Comparison of ENCODE assay signal across 10 cellular contexts in the genomic region with DNA sequence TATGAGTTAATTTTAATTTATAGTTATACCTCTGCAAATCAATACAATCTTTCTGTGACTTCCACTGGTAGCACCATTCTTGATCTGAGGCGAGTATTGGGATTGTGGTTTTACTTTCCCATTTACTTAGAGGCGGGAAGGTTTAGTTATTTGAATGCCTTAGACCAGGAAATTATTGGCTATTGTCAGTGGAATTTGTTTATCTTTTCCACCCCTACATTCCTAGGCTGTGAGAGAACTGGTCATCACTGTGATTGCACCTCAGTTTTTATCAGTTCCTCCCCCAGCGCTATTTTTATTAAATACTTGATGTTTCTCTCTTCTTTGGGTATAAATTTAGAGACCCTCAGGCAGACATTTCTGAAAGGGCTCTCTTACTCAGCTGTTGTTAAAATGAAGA. TPM values are rescaled to one million over a fixed set of nuclear protein-coding genes. Genes with fewer than 3 reads are reported as not detected.
DNase-seq lines count a peak whose midpoint lies in the region; ATAC-seq and TF ChIP-seq lines count a peak whose summit lies in the region.
"Had no signal": no experiment of that assay in that cellular context is flagged by ENCODE, and none has a peak within 500 bp of the region (broad histone marks: within the 10 kb centered on the region; RNA-seq: fewer than 3 reads in every experiment).

No MANE protein-coding gene starts in this region.

- DNase-seq in HCEC 1CT (peak; percentile 85), glomerular visceral epithelial cell (ENCODE audit: extremely low spot score) (peak; percentile 52), renal cortical epithelial cell (ENCODE audit: low read depth) (peak; percentile 58)
- no peak for DNase-seq in activated naive CD4-positive, alpha-beta T cell treated with anti-CD3 and anti-CD28 coated beads, Interleukin-2, amount 50 U/mL, for 72 hours (ENCODE audit: low spot score in 2 of 2)
- DNase-seq: DMS79 had no signal

- no peak for ATAC-seq in GM18520 (IDR thresholded peaks at IDR 0.05; ENCODE audit: unreplicated experiment)
- ATAC-seq in activated naive CD4-positive, alpha-beta T cell treated with anti-CD3 and anti-CD28 coated beads, Interleukin-2, amount 50 U/mL, for 72 hours = no peak
- no peak for ATAC-seq in GM18861 (IDR thresholded peaks at IDR 0.05; ENCODE audit: unreplicated experiment)

- peak overlapping the region; percentile 19; the same call in 1 of the 2 replicates for H3K4me3 ChIP-seq in WI38 (ENCODE audit: low read depth, low read length)
- H3K4me3 ChIP-seq: vagina had no signal

- no peak for TF ChIP-seq CTCF in WI38 (IDR thresholded peaks at IDR 0.05; ENCODE audit: low read depth, low read length)

- no peaks in the 10 kb centered on the region for H3K9me3 Mint-ChIP-seq in activated naive CD4-positive, alpha-beta T cell treated with anti-CD3 and anti-CD28 coated beads, Interleukin-2, amount 50 U/mL, for 72 hours
- H3K9me3 Mint-ChIP-seq: activated T-helper 1 cell treated with anti-CD3 and anti-CD28 coated beads, Interleukin-12 subunit alpha, Interleukin-12 subunit beta, Interleukin-2, Interleukin-4 antibody, amounts not matched to agents 30 ng/mL and 10 ng/mL and 1 ng/mL, durations not matched to agents 14 hours and 24 hours and 36 hours had no signal

- no peak overlapping the region for H3K27ac Mint-ChIP-seq in activated naive CD4-positive, alpha-beta T cell treated with anti-CD3 and anti-CD28 coated beads, Interleukin-2, amount 50 U/mL, for 72 hours
- H3K27ac Mint-ChIP-seq: activated T-helper 1 cell treated with anti-CD3 and anti-CD28 coated beads, Interleukin-12 subunit alpha, Interleukin-12 subunit beta, Interleukin-2, Interleukin-4 antibody, amounts not matched to agents 30 ng/mL and 10 ng/mL and 1 ng/mL, durations not matched to agents 14 hours and 24 hours and 36 hours had no signal

- no peaks in the 10 kb centered on the region for H3K36me3 Mint-ChIP-seq in activated naive CD4-positive, alpha-beta T cell treated with anti-CD3 and anti-CD28 coated beads, Interleukin-2, amount 50 U/mL, for 72 hours

RNA-seq across cellular contexts. Expression of gene CDK14, which starts 29.9 kb away (rescaled TPM):
- 30.2 and 32.8 TPM in 2 replicates for total RNA-seq in renal cortical epithelial cell
- under 1 TPM; 0.05 to 0.80 TPM for total RNA-seq in activated naive CD4-positive, alpha-beta T cell treated with anti-CD3 and anti-CD28 coated beads, Interleukin-2, amount 50 U/mL, for 72 hours

Comparison
In these comparisons a context has a peak if more than half of its experiments do, and no peak if none do; other contexts are left out.
1. DNase-seq: peak in HCEC 1CT (single experiment), glomerular visceral epithelial cell (single experiment) and renal cortical epithelial cell (single experiment); none in activated naive CD4-positive, alpha-beta T cell treated with anti-CD3 and anti-CD28 coated beads, Interleukin-2, amount 50 U/mL, for 72 hours (0 of 2).
2. RNA of gene CDK14, which starts 29.9 kb away (total RNA-seq): 30.2 to 32.8 TPM in renal cortical epithelial cell; 0.05 to 0.80 TPM in activated naive CD4-positive, alpha-beta T cell treated with anti-CD3 and anti-CD28 coated beads, Interleukin-2, amount 50 U/mL, for 72 hours; every median in the first group is over 10 times any median in the second.